11 cellular contexts compared by ENCODE assay signal in genomic region chr14:53509845-53510244, GRCh38.
DNase-seq lines count a peak whose midpoint lies in the region; ATAC-seq, FAIRE-seq and TF ChIP-seq lines count a peak whose summit lies in the region.
"Had no signal": no experiment of that assay in that cellular context is flagged by ENCODE, and none has a peak within 500 bp of the region (broad histone marks: within the 10 kb centered on the region; RNA-seq: fewer than 3 reads in every experiment).

No MANE protein-coding gene starts in this region.

- H3K27me3 ChIP-seq in astrocyte (ENCODE audit: insufficient read depth, low read length) (no peaks in the 10 kb centered on the region), prostate gland (replicated peaks; ENCODE audit: insufficient read depth) (no peaks in the 10 kb centered on the region), PC-3 (ENCODE audit: low read length) (no peaks in the 10 kb centered on the region)
- H3K27me3 ChIP-seq: body of pancreas had no signal

- CTCF ChIA-PET in PC-3 (lab: Charles Lee): no interaction called here

- peak; percentile 80 for ATAC-seq in Right ventricle myocardium superior (ENCODE audit: poor library complexity)
- ATAC-seq in HG02610 (IDR thresholded peaks at IDR 0.05; ENCODE audit: unreplicated experiment): no peak
- no peak for ATAC-seq in PC-3
- ATAC-seq: body of pancreas had no signal

- peak overlapping the region; percentile 70 for H3K27ac Mint-ChIP-seq in astrocyte (ENCODE audit: unreplicated experiment)
- H3K27ac Mint-ChIP-seq: activated T-cell treated with anti-CD3 and anti-CD28 coated beads, Interleukin-2, amount 50 U/mL, for 24 hours had no signal

- H3K4me2 ChIP-seq in astrocyte (ENCODE audit: low read length) (no peak overlapping the region), PC-3 (ENCODE audit: low read length) (no peak overlapping the region)

- H3K4me1 Mint-ChIP-seq in astrocyte (ENCODE audit: low read depth, unreplicated experiment): peaks cover 17% of the 10 kb centered on the region

- H3K4me1 ChIP-seq in astrocyte (ENCODE audit: insufficient read depth, low read length) (no peaks in the 10 kb centered on the region), prostate gland (replicated peaks) (no peaks in the 10 kb centered on the region), PC-3 (ENCODE audit: insufficient read depth, low read length) (no peaks in the 10 kb centered on the region)
- H3K4me1 ChIP-seq: body of pancreas had no signal

- H3K9ac ChIP-seq in astrocyte (ENCODE audit: low read length): no peak overlapping the region
- no peak overlapping the region for H3K9ac ChIP-seq in PC-3 (ENCODE audit: low read length)

- H2AFZ ChIP-seq in astrocyte (ENCODE audit: low read depth, low read length) (peak overlapping the region; percentile 57), PC-3 (ENCODE audit: low read length) (no peak overlapping the region)

- no peaks in the 10 kb centered on the region for H3K27me3 Mint-ChIP-seq in astrocyte (ENCODE audit: low read depth, unreplicated experiment)
- H3K27me3 Mint-ChIP-seq: activated T-cell treated with anti-CD3 and anti-CD28 coated beads, Interleukin-2, amount 50 U/mL, for 24 hours had no signal

- H4K20me1 ChIP-seq in astrocyte (ENCODE audit: insufficient read depth, low read length) (no peaks in the 10 kb centered on the region), PC-3 (ENCODE audit: low read length) (no peaks in the 10 kb centered on the region)

- POLR2A ChIA-PET in PC-3 (lab: Charles Lee; ENCODE audit: unreplicated experiment): no interaction called here

- in situ Hi-C loops in ACHN (cut with HindIII; ENCODE audit: low pct_ligation_motif_present, low pct_unique_long_range_greater_than_20kb, low sequenced_read_pairs): no loop called here

- H3K79me2 ChIP-seq in astrocyte (ENCODE audit: insufficient read depth, low read length) (no peaks in the 10 kb centered on the region), PC-3 (ENCODE audit: low read length) (no peaks in the 10 kb centered on the region)

- no peak overlapping the region for H3K4me3 Mint-ChIP-seq in astrocyte (ENCODE audit: unreplicated experiment)
- H3K4me3 Mint-ChIP-seq: activated T-cell treated with anti-CD3 and anti-CD28 coated beads, Interleukin-2, amount 50 U/mL, for 24 hours had no signal

- FAIRE-seq in astrocyte (lab: Jason Lieb, UNC): peak; percentile 29

- no TSS peak for BruUV-seq in PC-3 (replicated peaks; lab: Mats Ljungman, UMichigan)

- H3K36me3 ChIP-seq in astrocyte (ENCODE audit: insufficient read depth, low read length) (no peaks in the 10 kb centered on the region), prostate gland (no peaks in the 10 kb centered on the region), PC-3 (ENCODE audit: low read depth, low read length) (no peaks in the 10 kb centered on the region)

- no peaks in the 10 kb centered on the region for H3K9me2 ChIP-seq in PC-3 (replicated peaks; ENCODE audit: low read length)

- H3K27ac ChIP-seq in astrocyte (ENCODE audit: low read depth, low read length) (no peak overlapping the region), prostate gland (peak overlapping the region; percentile 4 to 37), PC-3 (ENCODE audit: low read length) (no peak overlapping the region)
- H3K27ac ChIP-seq: body of pancreas had no signal

- intact Hi-C loops in Right ventricle myocardium superior (cut with DNase I): no loop called here
- intact Hi-C loops in prostate gland (cut with DNase I): no loop called here
- intact Hi-C loops in PC-3 (cut with micrococcal nuclease): loop anchor here (5.0 kb wide), 1 partner anchor 673 kb away; no protein-coding TSS in a partner anchor

- no peak for TF ChIP-seq POLR2A in prostate gland (IDR thresholded peaks at IDR 0.05)

- 15% methylated on average over 5 of the region's 5 CpGs for WGBS in prostate gland

- H3F3A ChIP-seq in PC-3 (ENCODE audit: low read length, unreplicated experiment): no peaks in the 10 kb centered on the region

- peak; percentile 46 for DNase-seq in AG08395 (ENCODE audit: low spot score)
- no peak for DNase-seq in astrocyte (ENCODE audit: low read depth)
- DNase-seq in Right ventricle myocardium superior: no peak
- peak; percentile 73 for DNase-seq in prostate gland (ENCODE audit: low spot score)
- no peak for DNase-seq in ACHN
- no peak for DNase-seq in 8988T
- no peak for DNase-seq in PC-3
- DNase-seq: activated T-cell treated with anti-CD3 and anti-CD28 coated beads, Interleukin-2, amount 50 U/mL, for 24 hours; SIG-M5 had no signal

- H3K9me3 ChIP-seq in astrocyte (ENCODE audit: insufficient read depth, low read depth, low read length) (no peaks in the 10 kb centered on the region), prostate gland (no peaks in the 10 kb centered on the region), PC-3 (ENCODE audit: low read length) (no peaks in the 10 kb centered on the region)

- no peak overlapping the region for H3K4me3 ChIP-seq in astrocyte (ENCODE audit: insufficient read depth, low read depth, low read length)
- H3K4me3 ChIP-seq in prostate gland: no peak overlapping the region
- H3K4me3 ChIP-seq in PC-3 (ENCODE audit: low read length): no peak overlapping the region
- H3K4me3 ChIP-seq: body of pancreas had no signal

- peaks cover 5% of the 10 kb centered on the region for H3K9me3 Mint-ChIP-seq in astrocyte (ENCODE audit: unreplicated experiment)

- H3K36me3 Mint-ChIP-seq in astrocyte (ENCODE audit: low read depth, unreplicated experiment): peaks cover 2% of the 10 kb centered on the region

- TF ChIP-seq CTCF in astrocyte (IDR thresholded peaks at IDR 0.05; ENCODE audit: insufficient read depth, low read depth, low read length) (no peak), prostate gland (IDR thresholded peaks at IDR 0.05) (no peak), PC-3 (conservative IDR thresholded peaks at IDR 0.05; ENCODE audit: low read depth, low read length) (no peak)

Comparison
In these comparisons a context has a peak if more than half of its experiments do, and no peak if none do; other contexts are left out.
1. DNase-seq: peak in AG08395 (single experiment) and prostate gland (single experiment); none in astrocyte (single experiment), Right ventricle myocardium superior (single experiment), ACHN (single experiment), 8988T (single experiment) and PC-3 (single experiment).
2. H3K27ac ChIP-seq: peak in prostate gland (2 of 2); none in astrocyte (single experiment) and PC-3 (single experiment).